Comparison of ENCODE assay signal across 1 cellular context in genomic region chr14:101731187-101732080, GRCh38.
TF ChIP-seq lines count a peak whose summit lies in the region.

No MANE protein-coding gene starts in this region.

TF ChIP-seq in SK-N-SH treated with all-trans-retinoic acid at 6 μM for 48 hours, 23 proteins besides CTCF, POLR2A, EP300 and RAD21 (continued from another document):
- TF ChIP-seq TSHZ2 (CRISPR knock-in tag; IDR thresholded peaks at IDR 0.05): no peak
- no peak for TF ChIP-seq OSR1 (CRISPR knock-in tag; IDR thresholded peaks at IDR 0.05)
- no peak for TF ChIP-seq ESRRG (CRISPR knock-in tag; IDR thresholded peaks at IDR 0.05)
